ENCODE assay signal across 9 cellular contexts in genomic region chr11:62245271-62245753, GRCh38. TPM values are rescaled to one million over a fixed set of nuclear protein-coding genes. Genes with fewer than 3 reads are reported as not detected.
DNase-seq lines count a peak whose midpoint lies in the region; ATAC-seq and TF ChIP-seq lines count a peak whose summit lies in the region.
"Had no signal": no experiment of that assay in that cellular context is flagged by ENCODE, and none has a peak within 500 bp of the region (broad histone marks: within the 10 kb centered on the region; RNA-seq: fewer than 3 reads in every experiment).

No MANE protein-coding gene starts in this region.

- peaks cover 10% of the 10 kb centered on the region for H3K4me1 Mint-ChIP-seq in type B pancreatic cell (ENCODE audit: unreplicated experiment)
- H3K4me1 Mint-ChIP-seq: CD4-positive, CD25-positive, alpha-beta regulatory T cell had no signal

- H3K27ac Mint-ChIP-seq in type B pancreatic cell: no peak overlapping the region
- H3K27ac Mint-ChIP-seq: CD4-positive, CD25-positive, alpha-beta regulatory T cell had no signal

- no peak overlapping the region for H3K4me3 ChIP-seq in cardiac muscle cell
- H3K4me3 ChIP-seq in fibroblast of pulmonary artery (replicated peaks; ENCODE audit: low read depth, low read length): no peak overlapping the region

- no peak overlapping the region for H3K27ac ChIP-seq in cardiac muscle cell

- H3K9me3 Mint-ChIP-seq in type B pancreatic cell: peaks cover 5% of the 10 kb centered on the region

- no peaks in the 10 kb centered on the region for H3K4me1 ChIP-seq in cardiac muscle cell (ENCODE audit: low read depth)

- intact Hi-C loops in left cardiac atrium (cut with DNase I): no loop called here

- TF ChIP-seq CTCF in cardiac muscle cell (IDR thresholded peaks at IDR 0.05; ENCODE audit: low read depth, low read length) (peak; percentile 43), fibroblast of pulmonary artery (IDR thresholded peaks at IDR 0.05; ENCODE audit: low read length, missing control alignments) (peak; percentile 33), type B pancreatic cell (conservative IDR thresholded peaks at IDR 0.05) (peak; percentile 46)

- peaks cover 14% of the 10 kb centered on the region for H3K27me3 Mint-ChIP-seq in type B pancreatic cell

- no peak overlapping the region for H3K4me3 Mint-ChIP-seq in type B pancreatic cell
- H3K4me3 Mint-ChIP-seq: CD4-positive, CD25-positive, alpha-beta regulatory T cell had no signal

- no peak for ATAC-seq in left cardiac atrium
- no peak for ATAC-seq in HG03354 (IDR thresholded peaks at IDR 0.05; ENCODE audit: poor library complexity, severe bottlenecking, unreplicated experiment)
- no peak for ATAC-seq in HG03432 (IDR thresholded peaks at IDR 0.05; ENCODE audit: unreplicated experiment)

- H3K36me3 ChIP-seq in cardiac muscle cell: no peaks in the 10 kb centered on the region

- no peaks in the 10 kb centered on the region for H3K36me3 Mint-ChIP-seq in type B pancreatic cell
- H3K36me3 Mint-ChIP-seq: CD4-positive, CD25-positive, alpha-beta regulatory T cell had no signal

- H3K9me3 ChIP-seq in cardiac muscle cell (ENCODE audit: low read depth): no peaks in the 10 kb centered on the region

- no peaks in the 10 kb centered on the region for H3K27me3 ChIP-seq in cardiac muscle cell

- DNase-seq in cardiac muscle cell (ENCODE audit: low read depth in 1 of 2, low spot score in 1 of 2): peak; percentile 54 to 71
- no peak for DNase-seq in left cardiac atrium
- DNase-seq in RPMI7951 (ENCODE audit: low read depth): peak; percentile 42
- peak; percentile 59 for DNase-seq in fibroblast of pulmonary artery (ENCODE audit: low read depth)
- DNase-seq in type B pancreatic cell (ENCODE audit: extremely low spot score, unreplicated experiment): no peak
- no peak for DNase-seq in GM19240 (ENCODE audit: insufficient read length, low spot score)

RNA-seq across cellular contexts. Expression of gene SCGB1D2, which starts 3.3 kb away (rescaled TPM):
- total RNA-seq in cardiac muscle cell (not detected in 2 replicates), left cardiac atrium (1 to 10 TPM in 1 of 2 donors, not detected in 1; 1.2 TPM), type B pancreatic cell (ENCODE audit: low replicate concordance) (not detected in 2 replicates)
- polyA plus RNA-seq in cardiac muscle cell: not detected in 2 replicates
- total RNA-seq in RPMI7951 (2014; rRNA removed; shearing (Covaris generic)): not detected in 2 replicates
- total RNA-seq: CD4-positive, CD25-positive, alpha-beta regulatory T cell had no signal
- polyA plus RNA-seq: CD4-positive, CD25-positive, alpha-beta regulatory T cell had no signal

RNA-seq across cellular contexts. Expression of gene SCGB2A2, which starts 24.6 kb away (rescaled TPM):
- total RNA-seq in cardiac muscle cell (not detected in 2 replicates), left cardiac atrium (not detected), type B pancreatic cell (ENCODE audit: low replicate concordance) (not detected in 2 replicates)
- not detected in 2 replicates for polyA plus RNA-seq in cardiac muscle cell
- total RNA-seq in RPMI7951 (2014; rRNA removed; shearing (Covaris generic)): not detected in 2 replicates
- total RNA-seq: CD4-positive, CD25-positive, alpha-beta regulatory T cell had no signal
- polyA plus RNA-seq: CD4-positive, CD25-positive, alpha-beta regulatory T cell had no signal

RNA-seq across cellular contexts. Expression of gene SCGB2A1, which starts 36.8 kb away (rescaled TPM):
- total RNA-seq in cardiac muscle cell: not detected in 2 replicates
- polyA plus RNA-seq in cardiac muscle cell: not detected in 2 replicates
- not detected for total RNA-seq in left cardiac atrium
- not detected in 2 replicates for total RNA-seq in RPMI7951 (2014; rRNA removed; shearing (Covaris generic))
- not detected in 2 replicates for total RNA-seq in type B pancreatic cell (ENCODE audit: low replicate concordance)
- total RNA-seq: CD4-positive, CD25-positive, alpha-beta regulatory T cell had no signal
- polyA plus RNA-seq: CD4-positive, CD25-positive, alpha-beta regulatory T cell had no signal

RNA-seq across cellular contexts. Expression of gene SCGB1D4, which starts 53.6 kb away (rescaled TPM):
- total RNA-seq in cardiac muscle cell (not detected in 2 replicates), left cardiac atrium (not detected), type B pancreatic cell (ENCODE audit: low replicate concordance) (not detected in 2 replicates)
- not detected in 2 replicates for polyA plus RNA-seq in cardiac muscle cell
- total RNA-seq in RPMI7951 (2014; rRNA removed; shearing (Covaris generic)): not detected in 2 replicates
- total RNA-seq: CD4-positive, CD25-positive, alpha-beta regulatory T cell had no signal
- polyA plus RNA-seq: CD4-positive, CD25-positive, alpha-beta regulatory T cell had no signal

RNA-seq across cellular contexts. Expression of gene SCGB1D1, which starts 55.3 kb away (rescaled TPM):
- total RNA-seq in cardiac muscle cell: not detected in 2 replicates
- polyA plus RNA-seq in cardiac muscle cell: not detected in 2 replicates
- not detected for total RNA-seq in left cardiac atrium
- not detected in 2 replicates for total RNA-seq in RPMI7951 (2014; rRNA removed; shearing (Covaris generic))
- total RNA-seq in type B pancreatic cell (ENCODE audit: low replicate concordance): not detected in 2 replicates
- total RNA-seq: CD4-positive, CD25-positive, alpha-beta regulatory T cell had no signal
- polyA plus RNA-seq: CD4-positive, CD25-positive, alpha-beta regulatory T cell had no signal

Comparison
In these comparisons a context has a peak if more than half of its experiments do, and no peak if none do; other contexts are left out.
1. DNase-seq: peak in cardiac muscle cell (2 of 2), RPMI7951 (single experiment) and fibroblast of pulmonary artery (single experiment); none in left cardiac atrium (single experiment), type B pancreatic cell (single experiment) and GM19240 (single experiment).
2. Peak in every context shown above with its lines, with median percentiles within 50 percentile points of each other: CTCF ChIP-seq.